ENCODE assay signal across 7 cellular contexts in the genomic region with DNA sequence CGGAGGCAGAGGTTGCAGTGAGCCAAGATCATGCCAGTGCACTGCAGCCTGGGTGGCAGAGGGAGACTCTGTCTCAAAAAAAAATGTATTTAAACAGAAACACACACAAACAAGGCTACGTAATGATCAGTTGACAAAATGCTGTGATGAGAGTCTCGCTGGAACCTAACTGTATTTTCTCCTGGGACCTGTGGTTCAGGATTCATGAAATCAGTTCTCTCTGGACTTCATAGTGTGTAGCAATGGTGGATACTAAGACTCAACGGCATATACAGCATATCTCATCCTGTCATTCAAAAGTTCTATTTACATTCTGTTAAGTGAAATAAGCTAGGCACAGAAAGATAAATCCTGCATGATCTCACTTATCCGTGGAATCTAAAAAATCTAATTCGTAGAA.
"Had no signal": no experiment of that assay in that cellular context is flagged by ENCODE, and none has a peak within 500 bp of the region (broad histone marks: within the 10 kb centered on the region; RNA-seq: fewer than 3 reads in every experiment).

No MANE protein-coding gene starts in this region.

- H3K4me3 Mint-ChIP-seq: GM23338, H9 had no signal

- H3K4me1 Mint-ChIP-seq: GM23338, H9, IgD-negative memory B cell had no signal

- H3K4me3 ChIP-seq: GM23338 had no signal

- H3K27ac Mint-ChIP-seq: GM23338, H9, IgD-negative memory B cell had no signal

- H3K9ac ChIP-seq: KMS-11 had no signal

- H3K27ac ChIP-seq: HL-60, KMS-11 had no signal

- H3K9me3 Mint-ChIP-seq: IgD-negative memory B cell had no signal

- H3K4me2 ChIP-seq: GM23338, KMS-11 had no signal

- DNase-seq: H9, HCEC 1CT, KBM-7 had no signal
